ENCODE assay signal across 8 cellular contexts in genomic region chr14:53306267-53306721, GRCh38.
DNase-seq lines count a peak whose midpoint lies in the region; ATAC-seq and TF ChIP-seq lines count a peak whose summit lies in the region.

No MANE protein-coding gene starts in this region.

- TF ChIP-seq CTCF in 22Rv1 (IDR thresholded peaks at IDR 0.05), result peak; percentile 88
- TF ChIP-seq CTCF in GM12865 (IDR thresholded peaks at IDR 0.05; ENCODE audit: insufficient read depth, low read depth, low read length, missing control alignments), result peak; percentile 69
- peak; percentile 65 for TF ChIP-seq CTCF in WI38 (IDR thresholded peaks at IDR 0.05; ENCODE audit: low read depth, low read length)
- TF ChIP-seq CTCF in left lung (IDR thresholded peaks at IDR 0.05), result peak; percentile 51 to 83

- H3K4me3 ChIP-seq in GM12865 (ENCODE audit: low read depth, low read length) (no peak overlapping the region), WI38 (ENCODE audit: low read depth, low read length) (peak overlapping the region; percentile 53), left lung (peak overlapping the region in 1 of 2 donors; percentile 23)

- no peaks in the 10 kb centered on the region for H3K36me3 ChIP-seq in left lung

- no peak overlapping the region for H3K27ac ChIP-seq in 22Rv1
- H3K27ac ChIP-seq in left lung, result peak overlapping the region; percentile 15 to 21

- intact Hi-C loops in left lung (cut with DNase I), result no loop called here

- DNase-seq in GM12865 (ENCODE audit: low read depth), result peak; percentile 67
- DNase-seq in NCI-H1417 (lab: John Stamatoyannopoulos, UW), result peak; percentile 59 to 93 (median 79)
- DNase-seq in dedifferentiated amniotic fluid mesenchymal stem cell (ENCODE audit: extremely low spot score), result peak; percentile 38
- peak in 1 of 2 donors; percentile 78 for DNase-seq in left lung
- peak; percentile 48 for DNase-seq in stimulated activated CD4-positive, alpha-beta T cell treated with anti-CD3 and anti-CD28 coated beads, Interleukin-4, amount 100 ng/mL, for 24 hours

- H3K9me3 ChIP-seq in left lung, result no peaks in the 10 kb centered on the region

- no peaks in the 10 kb centered on the region for H3K27me3 ChIP-seq in left lung

- ATAC-seq in left lung, result peak; percentile 95
- ATAC-seq in HG03175 (IDR thresholded peaks at IDR 0.05; ENCODE audit: unreplicated experiment), result no peak

- peaks cover 2 to 7% of the 10 kb centered on the region in 2 donors for H3K4me1 ChIP-seq in left lung
